Comparison of ENCODE assay signal across 11 cellular contexts in the genomic region with DNA sequence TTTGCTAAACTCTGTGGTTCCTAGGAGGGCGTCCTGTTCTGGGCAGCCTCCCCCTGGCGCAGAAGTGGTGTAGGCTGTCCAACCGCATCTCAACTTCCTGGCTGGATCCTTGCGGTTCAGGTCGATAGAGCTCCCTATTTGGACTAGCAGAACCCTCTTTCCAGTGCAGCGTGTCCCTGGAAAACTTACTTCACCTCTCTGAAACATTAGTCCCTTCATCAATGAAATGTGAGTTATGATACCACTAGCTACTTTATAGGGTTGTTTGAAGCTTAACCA. TPM values are rescaled to one million over a fixed set of nuclear protein-coding genes. Genes with fewer than 3 reads are reported as not detected.
DNase-seq lines count a peak whose midpoint lies in the region; ATAC-seq and TF ChIP-seq lines count a peak whose summit lies in the region.
"Had no signal": no experiment of that assay in that cellular context is flagged by ENCODE, and none has a peak within 500 bp of the region (broad histone marks: within the 10 kb centered on the region; RNA-seq: fewer than 3 reads in every experiment).

No MANE protein-coding gene starts in this region.

- DNase-seq in AG09309 (ENCODE audit: low read depth): no peak
- DNase-seq in HFFc6: no peak
- no peak for DNase-seq in endodermal cell
- no peak for DNase-seq in left lung
- DNase-seq in mucosa of gallbladder (ENCODE audit: low spot score): no peak
- DNase-seq in posterior vena cava (ENCODE audit: low spot score): no peak
- DNase-seq: NCI-H774 had no signal

- intact Hi-C loops in left lung (cut with DNase I): no loop called here
- intact Hi-C loops in posterior vena cava (cut with DNase I): loop anchor here in 1 of 2 donors (5.0 kb wide), 1 partner anchor 90 kb away; no protein-coding TSS in a partner anchor

- no peaks in the 10 kb centered on the region for H3K36me3 ChIP-seq in endodermal cell (ENCODE audit: control insufficient read depth, insufficient read depth, low read length)
- H3K36me3 ChIP-seq in left lung: no peaks in the 10 kb centered on the region
- H3K36me3 ChIP-seq: thyroid gland had no signal

- no peak for TF ChIP-seq POLR2A in GM18505 (IDR thresholded peaks at IDR 0.05; ENCODE audit: borderline replicate concordance, extremely low read depth, insufficient read depth, insufficient read length)

- H3K27me3 ChIP-seq in endodermal cell (ENCODE audit: control insufficient read depth, insufficient read depth, low read length, poor library complexity, severe bottlenecking) (peaks cover 41% of the 10 kb centered on the region), left lung (peaks cover 0 to 39% of the 10 kb centered on the region in 2 donors)
- H3K27me3 ChIP-seq: thyroid gland had no signal

- peaks cover 23% of the 10 kb centered on the region for H3K27me3 Mint-ChIP-seq in HFFc6 (ENCODE audit: insufficient read depth)
- H3K27me3 Mint-ChIP-seq in endodermal cell (ENCODE audit: insufficient read depth): peaks cover 55% of the 10 kb centered on the region
- peaks cover 59% of the 10 kb centered on the region for H3K27me3 Mint-ChIP-seq in nephron (ENCODE audit: low read depth)

- H3K9me3 ChIP-seq in endodermal cell (ENCODE audit: control insufficient read depth, low read length) (no peaks in the 10 kb centered on the region), left lung (no peaks in the 10 kb centered on the region)
- H3K9me3 ChIP-seq: thyroid gland had no signal

- ATAC-seq in left lung (no peak), GM18505 (IDR thresholded peaks at IDR 0.05; ENCODE audit: unreplicated experiment) (no peak)

- H3K9me3 Mint-ChIP-seq in HFFc6: no peaks in the 10 kb centered on the region
- H3K9me3 Mint-ChIP-seq in endodermal cell: no peaks in the 10 kb centered on the region
- no peaks in the 10 kb centered on the region for H3K9me3 Mint-ChIP-seq in nephron
- H3K9me3 Mint-ChIP-seq: T-helper 1 cell treated with Interleukin-12 subunit alpha and Interleukin-12 subunit beta and Interleukin-4 antibody, amounts not matched to agents 30 μg/mL and 1 μg/mL, for 36 hours had no signal

- peaks cover 12% of the 10 kb centered on the region for H3K4me1 Mint-ChIP-seq in HFFc6 (ENCODE audit: low read depth)
- peaks cover 7% of the 10 kb centered on the region for H3K4me1 Mint-ChIP-seq in endodermal cell
- H3K4me1 Mint-ChIP-seq in nephron: peaks cover 8% of the 10 kb centered on the region

- H3K36me3 Mint-ChIP-seq in HFFc6 (ENCODE audit: low read depth): no peaks in the 10 kb centered on the region
- H3K36me3 Mint-ChIP-seq in endodermal cell (ENCODE audit: low read depth): no peaks in the 10 kb centered on the region
- H3K36me3 Mint-ChIP-seq in nephron (ENCODE audit: low read depth): no peaks in the 10 kb centered on the region

- no peak overlapping the region for H3K9ac ChIP-seq in endodermal cell (ENCODE audit: extremely low read depth, low read length, poor library complexity, severe bottlenecking)

- H3K4me3 ChIP-seq in AG09309 (ENCODE audit: control insufficient read depth, low read depth, low read length): peak overlapping the region; percentile 56
- peak overlapping the region; percentile 84 for H3K4me3 ChIP-seq in endodermal cell (ENCODE audit: low read length)
- H3K4me3 ChIP-seq in left lung: no peak overlapping the region

- H3K27ac Mint-ChIP-seq in HFFc6 (no peak overlapping the region), endodermal cell (no peak overlapping the region), nephron (no peak overlapping the region)
- H3K27ac Mint-ChIP-seq: T-helper 1 cell treated with Interleukin-12 subunit alpha and Interleukin-12 subunit beta and Interleukin-4 antibody, amounts not matched to agents 30 μg/mL and 1 μg/mL, for 36 hours had no signal

- H3K27ac ChIP-seq in endodermal cell (ENCODE audit: low read depth, low read length) (no peak overlapping the region), left lung (no peak overlapping the region)
- H3K27ac ChIP-seq: thyroid gland had no signal

- H3K4me1 ChIP-seq in endodermal cell (ENCODE audit: control insufficient read depth, insufficient read depth, low read length): peaks cover 3% of the 10 kb centered on the region
- peaks cover 0 to 21% of the 10 kb centered on the region in 2 donors for H3K4me1 ChIP-seq in left lung

- TF ChIP-seq CTCF in AG09309 (IDR thresholded peaks at IDR 0.05; ENCODE audit: control insufficient read depth, insufficient read depth, low read depth, low read length, missing control alignments) (no peak), HFFc6 (IDR thresholded peaks at IDR 0.05) (no peak), endodermal cell (conservative IDR thresholded peaks at IDR 0.05) (no peak), nephron (IDR thresholded peaks at IDR 0.05; ENCODE audit: unreplicated experiment in 3 of 3) (no peak), left lung (IDR thresholded peaks at IDR 0.05) (no peak)

- H3K4me3 Mint-ChIP-seq in HFFc6 (0 out of 2 replicates have a peak overlapping the region, but pooled peaks have one; percentile 5), endodermal cell (peak overlapping the region; percentile 69), nephron (peak overlapping the region; percentile 84 to 97 (median 87))
- H3K4me3 Mint-ChIP-seq: T-helper 1 cell treated with Interleukin-12 subunit alpha and Interleukin-12 subunit beta and Interleukin-4 antibody, amounts not matched to agents 30 μg/mL and 1 μg/mL, for 36 hours had no signal

- WGBS in endodermal cell (ENCODE audit: insufficient coverage in 1 of 2, insufficient read length in 1 of 2), 2 experiments: 55 to 63% methylated on average over 6 of the region's 6 CpGs

RNA-seq across cellular contexts. Expression of a gene that starts 1.1 kb away (rescaled TPM):
- total RNA-seq in HFFc6 (2021; fragmentation: NEBNext Ultra II Directional; extraction: Animal tissue kit (Norgen Biotek cat#: 25700)): under 1 TPM in 5 of 6 experiments, not detected in 1; 0.14 to 0.33 (median 0.18) TPM
- total RNA-seq in endodermal cell (1 to 10 TPM; 1.4 to 1.5 TPM), left lung (1 to 10 TPM in 1 of 2 donors, under 1 TPM in 1; 0.90 to 1.9 TPM), mucosa of gallbladder (4.1 TPM), posterior vena cava (1 to 10 TPM; 3.1 to 3.5 TPM)
- polyA plus RNA-seq in endodermal cell (2013, experiment 1 of 2): 1.5 TPM
- polyA plus RNA-seq in endodermal cell (2013, experiment 2 of 2): 1.6 TPM

RNA-seq across cellular contexts. Expression of a gene that starts 33.1 kb away (rescaled TPM):
- total RNA-seq in HFFc6 (2021; fragmentation: NEBNext Ultra II Directional; extraction: Animal tissue kit (Norgen Biotek cat#: 25700)): not detected
- total RNA-seq in endodermal cell (1 to 10 TPM; 2.2 to 3.7 TPM), left lung (1 to 10 TPM in 1 of 2 donors, under 1 TPM in 1; 0.73 to 1.8 TPM), mucosa of gallbladder (10.7 TPM), posterior vena cava (1 to 10 TPM in 1 of 2 donors, under 1 TPM in 1; 0.81 to 1.2 TPM)
- 0.93 TPM for polyA plus RNA-seq in endodermal cell (2013, experiment 1 of 2)
- polyA plus RNA-seq in endodermal cell (2013, experiment 2 of 2): 1.4 TPM

Comparison
In these comparisons a context has a peak if more than half of its experiments do, and no peak if none do; other contexts are left out.
1. H3K4me3 ChIP-seq: peak in AG09309 (single experiment) and endodermal cell (single experiment); none in left lung (0 of 2).
2. H3K4me3 Mint-ChIP-seq: peak in every context shown above with its lines; median percentile 87 in nephron; 69 in endodermal cell; 5 in HFFc6.